26 cellular contexts compared by ENCODE assay signal in genomic region chr22:20038574-20038973, GRCh38.
"Had no signal": no experiment of that assay in that cellular context is flagged by ENCODE, and none has a peak within 500 bp of the region (broad histone marks: within the 10 kb centered on the region; RNA-seq: fewer than 3 reads in every experiment).

No MANE protein-coding gene starts in this region.

- H3K4me3 Mint-ChIP-seq: activated CD8-positive, alpha-beta T cell treated with anti-CD3 and anti-CD28 coated beads for 36 hours; activated naive CD4-positive, alpha-beta T cell treated with anti-CD3 and anti-CD28 coated beads, Interleukin-2, amount 50 U/mL, for 24 hours; activated T-cell treated with anti-CD3 and anti-CD28 coated beads, Interleukin-2, amount 50 U/mL, for 72 hours had no signal

- ATAC-seq: activated CD4-positive, CD25-positive, alpha-beta regulatory T cell treated with anti-CD3 and anti-CD28 coated beads, Interleukin-2, amount 50 U/mL, for 24 hours; activated CD8-positive, alpha-beta T cell treated with anti-CD3 and anti-CD28 coated beads for 36 hours; activated T-cell treated with anti-CD3 and anti-CD28 coated beads, Interleukin-2, amount 50 U/mL, for 72 hours; body of pancreas; Right ventricle myocardium inferior had no signal

- DNase-seq: activated CD4-positive, alpha-beta T cell treated with anti-CD3 and anti-CD28 coated beads for 4 hours; activated CD8-positive, alpha-beta memory T cell treated with anti-CD3 and anti-CD28 coated beads, Interleukin-2, amount 50 U/mL, for 4 hours; activated CD8-positive, alpha-beta T cell treated with anti-CD3 and anti-CD28 coated beads for 36 hours; activated T-cell treated with anti-CD3 and anti-CD28 coated beads, Interleukin-2, amount 50 U/mL, for 72 hours; body of pancreas; MG63; MV-4-11; NCI-H1105; NCI-H1436 treated with DMSO at 0.1 percent for 48 hours; NCI-H187 treated with DMSO at 0.1 percent for 48 hours; NCI-H2171; NCI-H2227 treated with DMSO at 0.1 percent for 48 hours; NCI-H446 treated with DMSO at 0.1 percent for 48 hours; NCI-H524 treated with DMSO at 0.1 percent for 48 hours; NCI-H774; OCI-M1; RPMI8226; T-helper 1 cell; WERI-Rb-1 had no signal

- H3K27me3 Mint-ChIP-seq: activated CD8-positive, alpha-beta T cell treated with anti-CD3 and anti-CD28 coated beads for 36 hours; activated naive CD4-positive, alpha-beta T cell treated with anti-CD3 and anti-CD28 coated beads, Interleukin-2, amount 50 U/mL, for 24 hours had no signal

- H3K36me3 ChIP-seq: MG63, WERI-Rb-1 had no signal

- H3K27ac Mint-ChIP-seq: activated CD8-positive, alpha-beta T cell treated with anti-CD3 and anti-CD28 coated beads for 36 hours; activated naive CD4-positive, alpha-beta T cell treated with anti-CD3 and anti-CD28 coated beads, Interleukin-2, amount 50 U/mL, for 24 hours; activated T-cell treated with anti-CD3 and anti-CD28 coated beads, Interleukin-2, amount 50 U/mL, for 72 hours; activated T-helper 2 cell treated with anti-CD3 and anti-CD28 coated beads, Interferon-gamma antibody, Interleukin-2, Interleukin-4, amounts not matched to agents 10 μg/mL and 5 μg/mL and 100 μg/mL, durations not matched to agents 14 hours and 24 hours and 36 hours had no signal

- H3K27ac ChIP-seq: ascending aorta, body of pancreas, KMS-11, SK-N-MC, WERI-Rb-1 had no signal

- H3K9me3 ChIP-seq: ascending aorta, body of pancreas, MG63 had no signal

- H3K4me3 ChIP-seq: ascending aorta, body of pancreas, MG63, SK-N-MC had no signal

- H3K9me3 Mint-ChIP-seq: activated CD8-positive, alpha-beta T cell treated with anti-CD3 and anti-CD28 coated beads for 36 hours; activated naive CD4-positive, alpha-beta T cell treated with anti-CD3 and anti-CD28 coated beads, Interleukin-2, amount 50 U/mL, for 24 hours; activated T-cell treated with anti-CD3 and anti-CD28 coated beads, Interleukin-2, amount 50 U/mL, for 72 hours; activated T-helper 2 cell treated with anti-CD3 and anti-CD28 coated beads, Interferon-gamma antibody, Interleukin-2, Interleukin-4, amounts not matched to agents 10 μg/mL and 5 μg/mL and 100 μg/mL, durations not matched to agents 14 hours and 24 hours and 36 hours had no signal
